Comparison of ENCODE assay signal across 8 cellular contexts in genomic region chr4:75708218-75708691, GRCh38. TPM values are rescaled to one million over a fixed set of nuclear protein-coding genes. Genes with fewer than 3 reads are reported as not detected.
DNase-seq lines count a peak whose midpoint lies in the region; ATAC-seq and TF ChIP-seq lines count a peak whose summit lies in the region.

No MANE protein-coding gene starts in this region.

- no peaks in the 10 kb centered on the region for H3K27me3 Mint-ChIP-seq in activated T-helper 17 cell treated with anti-CD3 and anti-CD28 coated beads, Interleukin-2, amount 50 U/mL, for 72 hours

- no peaks in the 10 kb centered on the region for H3K36me3 Mint-ChIP-seq in activated T-helper 17 cell treated with anti-CD3 and anti-CD28 coated beads, Interleukin-2, amount 50 U/mL, for 72 hours (ENCODE audit: low read depth)

- WGBS in lung, 2 donors = 76 to 87% methylated on average over 3 of the region's 3 CpGs

- H3K4me3 ChIP-seq in lung (no peak overlapping the region), uterus (no peak overlapping the region), right atrium auricular region (no peak overlapping the region)

- DNase-seq in lung (ENCODE audit: low spot score) (no peak), SHP77 treated with DMSO at 0.1 percent for 48 hours (lab: John Stamatoyannopoulos, UW) (no peak), uterus (no peak), right atrium auricular region (ENCODE audit: low spot score) (no peak)

- intact Hi-C loops in uterus (cut with DNase I; ENCODE audit: low total_unique reads) = no loop called here

- peak overlapping the region; percentile 38 for H3K27ac Mint-ChIP-seq in activated T-helper 17 cell treated with anti-CD3 and anti-CD28 coated beads, Interleukin-2, amount 50 U/mL, for 72 hours

- H3K9me3 ChIP-seq in lung (ENCODE audit: control insufficient read depth in 2 of 2, insufficient read depth in 1 of 2, low read length in 1 of 2) (no peaks in the 10 kb centered on the region), uterus (no peaks in the 10 kb centered on the region), right atrium auricular region (no peaks in the 10 kb centered on the region)

- no peak overlapping the region for H3K4me3 Mint-ChIP-seq in activated T-helper 17 cell treated with anti-CD3 and anti-CD28 coated beads, Interleukin-2, amount 50 U/mL, for 72 hours

- no peak for TF ChIP-seq POLR2A in uterus (IDR thresholded peaks at IDR 0.05)

- H3K4me1 Mint-ChIP-seq in activated T-helper 17 cell treated with anti-CD3 and anti-CD28 coated beads, Interleukin-2, amount 50 U/mL, for 72 hours = peaks cover 5% of the 10 kb centered on the region

- H3K27me3 ChIP-seq in lung (ENCODE audit: control insufficient read depth, insufficient read depth) = no peaks in the 10 kb centered on the region
- no peaks in the 10 kb centered on the region for H3K27me3 ChIP-seq in uterus
- no peaks in the 10 kb centered on the region for H3K27me3 ChIP-seq in right atrium auricular region

- TF ChIP-seq CTCF in GM12874 (IDR thresholded peaks at IDR 0.05; ENCODE audit: insufficient read depth, low read depth, low read length) = peak; percentile 61
- TF ChIP-seq CTCF in lung (IDR thresholded peaks at IDR 0.05; ENCODE audit: control extremely low read depth, extremely low read depth) = peak; percentile 44
- no peak for TF ChIP-seq CTCF in uterus (IDR thresholded peaks at IDR 0.05)
- peak in 1 of 2 donors; percentile 24 for TF ChIP-seq CTCF in right atrium auricular region (IDR thresholded peaks at IDR 0.05)

- H3K27ac ChIP-seq in lung (ENCODE audit: low read depth in 1 of 2, low read length in 1 of 2) (no peak overlapping the region), uterus (no peak overlapping the region), right atrium auricular region (no peak overlapping the region)

- H3K9me3 Mint-ChIP-seq in activated T-helper 17 cell treated with anti-CD3 and anti-CD28 coated beads, Interleukin-2, amount 50 U/mL, for 72 hours = no peaks in the 10 kb centered on the region

- ATAC-seq in HG03196 (IDR thresholded peaks at IDR 0.05; ENCODE audit: unreplicated experiment) (peak; percentile 55), lung (ENCODE audit: insufficient read depth, low FRiP score) (no peak), HG03439 (IDR thresholded peaks at IDR 0.05; ENCODE audit: unreplicated experiment) (no peak)
- ATAC-seq in activated T-helper 17 cell treated with anti-CD3 and anti-CD28 coated beads, Interleukin-2, amount 50 U/mL, for 72 hours (replicated peaks) = peak; percentile 82

- H3K4me1 ChIP-seq in lung (ENCODE audit: control insufficient read depth in 2 of 2, insufficient read depth in 2 of 2, low read length in 2 of 2) = no peaks in the 10 kb centered on the region
- no peaks in the 10 kb centered on the region for H3K4me1 ChIP-seq in uterus
- H3K4me1 ChIP-seq in right atrium auricular region = no peaks in the 10 kb centered on the region

- H3K36me3 ChIP-seq in lung (ENCODE audit: control insufficient read depth in 2 of 2, insufficient read depth in 2 of 2, low read length in 2 of 2) (no peaks in the 10 kb centered on the region), uterus (no peaks in the 10 kb centered on the region), right atrium auricular region (peaks cover 4% of the 10 kb centered on the region)

RNA-seq across cellular contexts. Expression of gene USO1, which starts 16.1 kb away (rescaled TPM):
- total RNA-seq in activated T-helper 17 cell treated with anti-CD3 and anti-CD28 coated beads, Interleukin-2, amount 50 U/mL, for 72 hours = 10 to 100 TPM; 55.8 to 66.0 TPM
- total RNA-seq in lung (100 to 1,000 TPM in 1 of 2 donors, 10 to 100 TPM in 1; 54.3 to 102 TPM), uterus (100 to 1,000 TPM in 1 of 4 donors, 10 to 100 TPM in 3; 20.0 to 127 (median 59.4) TPM), right atrium auricular region (10 to 100 TPM; 76.4 to 87.2 TPM)
- polyA plus RNA-seq in lung = 10 to 100 TPM; 29.0 to 35.8 TPM

RNA-seq across cellular contexts. Expression of gene G3BP2, which starts 35.0 kb away (rescaled TPM):
- total RNA-seq in activated T-helper 17 cell treated with anti-CD3 and anti-CD28 coated beads, Interleukin-2, amount 50 U/mL, for 72 hours = 100 to 1,000 TPM; 128 to 172 TPM
- 100 to 1,000 TPM in 1 of 2 donors, 10 to 100 TPM in 1; 86.2 to 112 TPM for total RNA-seq in lung
- 10 to 100 TPM; 16.1 to 51.4 TPM for polyA plus RNA-seq in lung
- 100 to 1,000 TPM in 1 of 4 donors, 10 to 100 TPM in 3; 43.2 to 215 (median 74.1) TPM for total RNA-seq in uterus
- 10 to 100 TPM; 59.5 to 65.4 TPM for total RNA-seq in right atrium auricular region

Comparison
In these comparisons a context has a peak if more than half of its experiments do, and no peak if none do; other contexts are left out.
1. CTCF ChIP-seq: peak in GM12874 (single experiment) and lung (single experiment); none in uterus (0 of 4).
2. ATAC-seq: peak in HG03196 (single experiment) and activated T-helper 17 cell treated with anti-CD3 and anti-CD28 coated beads, Interleukin-2, amount 50 U/mL, for 72 hours (single experiment); none in lung (single experiment) and HG03439 (single experiment).